ENCODE assay signal across 8 cellular contexts in the genomic region with DNA sequence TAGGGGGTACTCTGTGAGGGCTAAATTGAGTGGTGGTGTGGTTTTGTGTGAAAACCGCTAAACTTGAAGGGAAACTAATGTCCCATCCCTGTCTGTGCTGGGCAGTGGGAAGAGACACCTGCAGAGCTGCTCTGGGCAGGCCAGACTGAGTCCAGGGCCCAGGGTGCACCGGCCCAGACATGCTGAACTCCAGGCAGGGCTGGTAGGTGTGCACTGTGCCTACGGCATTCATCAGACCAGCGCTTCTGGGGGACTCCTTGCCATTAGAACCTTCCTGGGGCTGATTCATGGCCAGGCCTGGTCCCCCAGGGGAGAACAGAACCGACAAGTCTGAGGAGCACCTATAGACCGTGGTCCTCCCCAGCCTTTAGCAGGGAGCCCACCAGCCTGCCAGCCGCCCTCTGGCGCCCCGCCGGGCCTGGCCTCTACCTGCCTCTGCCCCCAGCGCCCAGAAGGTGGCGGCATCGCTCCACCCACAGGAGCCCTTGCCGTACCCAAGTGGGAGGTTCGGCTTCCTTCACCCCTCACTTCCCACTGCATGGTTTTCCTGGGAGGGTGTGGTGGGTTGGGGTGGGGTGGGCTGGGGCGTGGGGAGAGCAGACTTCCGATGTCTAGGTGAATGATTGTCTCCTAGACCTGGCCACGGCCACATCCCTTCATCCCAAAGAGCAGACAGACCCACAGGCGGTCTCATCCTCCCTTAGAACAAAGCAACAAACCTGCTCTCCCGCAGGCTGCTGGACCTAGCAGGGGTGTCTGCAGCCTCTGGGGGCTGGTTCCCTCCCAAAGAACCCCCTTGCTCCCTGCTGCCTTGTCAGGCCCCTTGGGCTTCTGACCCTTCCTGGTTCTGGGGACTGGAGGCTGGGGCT. TPM values are rescaled to one million over a fixed set of nuclear protein-coding genes. Genes with fewer than 3 reads are reported as not detected.
DNase-seq lines count a peak whose midpoint lies in the region; ATAC-seq, FAIRE-seq and TF ChIP-seq lines count a peak whose summit lies in the region.

No MANE protein-coding gene starts in this region.

- BruUV-seq in HepG2 (replicated peaks; lab: Mats Ljungman, UMichigan) = no TSS peak

- in situ Hi-C loops in HepG2 (cut with HindIII; ENCODE audit: extremely low pct_ligation_motif_present, low pct_unique_long_range_greater_than_20kb) = no loop called here

- TF ChIP-seq POLR2A in HepG2 (IDR thresholded peaks at IDR 0.05; ENCODE audit: insufficient read depth in 1 of 2, low read depth in 2 of 2, low read length in 2 of 2) = no peak

- no peaks in the 10 kb centered on the region for H4K20me1 ChIP-seq in HepG2 (ENCODE audit: insufficient read depth, low read length)

- H3K4me3 ChIP-seq in cardiac fibroblast (replicated peaks in 1 of 2; ENCODE audit: low read depth in 2 of 2, low read length in 2 of 2) = no peak overlapping the region
- H3K4me3 ChIP-seq in HepG2 (replicated peaks in 1 of 3; ENCODE audit: insufficient read depth in 1 of 3, low read depth in 2 of 3, low read length in 3 of 3) = no peak overlapping the region

- intact Hi-C loops in HepG2 (cut with micrococcal nuclease; ENCODE audit: unreplicated experiment) = loop anchor here (1.0 to 5.0 kb wide), 2 partner anchors 82 to 208 kb away; no protein-coding TSS in a partner anchor

- no peak overlapping the region for H3K27ac ChIP-seq in HepG2 (ENCODE audit: extremely low read length, insufficient read depth, low read length)

- TF ChIP-seq CTCF in cardiac fibroblast (IDR thresholded peaks at IDR 0.05; ENCODE audit: low read depth, low read length) (peak; percentile 86), HepG2 (CRISPR knock-in tag; IDR thresholded peaks at IDR 0.05) (peak; percentile 92)

- H3K9ac ChIP-seq in HepG2 (ENCODE audit: insufficient read depth, low read depth, low read length) = no peak overlapping the region

- no peaks in the 10 kb centered on the region for H3K9me3 ChIP-seq in HepG2 (ENCODE audit: low read length)

- peak; percentile 89 for TF ChIP-seq RAD21 in HepG2 (CRISPR knock-in tag; IDR thresholded peaks at IDR 0.05)

- no peak for FAIRE-seq in HepG2 (lab: Jason Lieb, UNC)

- no peaks in the 10 kb centered on the region for H3K4me1 ChIP-seq in HepG2 (ENCODE audit: insufficient read depth, low read length)

- DNase-seq in SKM-1 treated with dmso at 0.1 percent for 144 hours (lab: John Stamatoyannopoulos, UW; ENCODE audit: unreplicated experiment) (peak; percentile 22), SKM-1 (lab: John Stamatoyannopoulos, UW; ENCODE audit: unreplicated experiment) (no peak), NAMALWA (ENCODE audit: low spot score) (peak; percentile 68), cardiac fibroblast (ENCODE audit: low read depth in 2 of 2) (peak; percentile 38 to 51), HepG2 (ENCODE audit: low spot score) (peak; percentile 18), occipital lobe (lab: John Stamatoyannopoulos, UW) (no peak)
- DNase-seq in activated CD4-positive, alpha-beta T cell treated with anti-CD3 and anti-CD28 coated beads for 1 hour = peak; percentile 72
- peak; percentile 63 for DNase-seq in stimulated activated CD8-positive, alpha-beta memory T cell treated with anti-CD3 and anti-CD28 coated beads, Interleukin-12 subunit alpha, Interleukin-12 subunit beta, amount 100 ng/mL, for 4 hours (ENCODE audit: low read depth)

- CTCF ChIA-PET in HepG2 (lab: Yijun Ruan, JAX; ENCODE audit: low intra/inter-chr PET ratio, low total read pairs) = interaction anchor here (0.7 to 3.1 kb wide), 6 partner anchors 59 to 208 kb away, joined by 3 to 28 read pairs (median 4); no protein-coding TSS in a partner anchor

- H3K27me3 ChIP-seq in HepG2 (ENCODE audit: control insufficient read depth in 1 of 2, insufficient read depth in 2 of 2, low read length in 2 of 2) = no peaks in the 10 kb centered on the region

- H2AFZ ChIP-seq in HepG2 (ENCODE audit: low read length) = no peak overlapping the region

- POLR2A ChIA-PET in HepG2 (lab: Yijun Ruan, JAX) = no interaction called here

- no peak overlapping the region for H3K4me2 ChIP-seq in HepG2 (ENCODE audit: low read depth, low read length)

- TF ChIP-seq EP300 in HepG2 (IDR thresholded peaks at IDR 0.05; ENCODE audit: low read depth in 2 of 2, low read length in 2 of 2) = no peak
- TF ChIP-seq EP300 in HepG2 (CRISPR knock-in tag; IDR thresholded peaks at IDR 0.05; ENCODE audit: borderline replicate concordance) = no peak

- no peaks in the 10 kb centered on the region for H3K79me2 ChIP-seq in HepG2 (ENCODE audit: insufficient read depth, low read length)

- 67% methylated on average over 7 of the region's 20 CpGs for WGBS in HepG2 (ENCODE audit: low lambda C conversion rate)

- peaks cover 31 to 37% of the 10 kb centered on the region in 2 experiments for H3K36me3 ChIP-seq in HepG2 (replicated peaks in 1 of 2; ENCODE audit: control insufficient read depth in 1 of 2, insufficient read depth in 2 of 2, low read length in 2 of 2)

- ATAC-seq in HepG2 = peak; percentile 87

TF ChIP-seq in HepG2, 621 proteins besides CTCF, POLR2A, EP300 and RAD21 (continues in another document):
- TF ChIP-seq AGO2 (optimal IDR thresholded peaks at IDR 0.05; ENCODE audit: low read depth, low read length) = peak; percentile 51
- peak; percentile 83 for TF ChIP-seq ZNF263 (CRISPR knock-in tag; IDR thresholded peaks at IDR 0.05)

RNA-seq across cellular contexts. Expression of a gene that starts 15.5 kb away (rescaled TPM):
- total RNA-seq in HepG2 (2016; rRNA removed; fragmentation: Illumina TruSeq; extraction: Trizol) (66.8 and 72.4 TPM in 2 replicates), occipital lobe (11.7 TPM)
- total RNA-seq in HepG2 (2016; cell fraction: cytosol; rRNA removed; fragmentation: Illumina TruSeq; extraction: Trizol; ENCODE audit: low read depth) = 41.5 and 58.5 TPM in 2 replicates
- total RNA-seq in HepG2 (2016; cell fraction: insoluble cytoplasmic fraction; rRNA removed; fragmentation: Illumina TruSeq; extraction: Trizol) = 69.4 and 83.1 TPM in 2 replicates
- 47.6 and 63.2 TPM in 2 replicates for total RNA-seq in HepG2 (2016; cell fraction: membrane; rRNA removed; fragmentation: Illumina TruSeq; extraction: Trizol)
- 23.1 and 27.7 TPM in 2 replicates for total RNA-seq in HepG2 (2016; cell fraction: nucleus; rRNA removed; fragmentation: Illumina TruSeq; extraction: Trizol)
- polyA plus RNA-seq in HepG2 (2011; rRNA removed) = 44.0 and 48.4 TPM in 2 replicates
- 65.1 and 68.9 TPM in 2 replicates for polyA plus RNA-seq in HepG2 (2011; cell fraction: cytosol; rRNA removed)
- polyA plus RNA-seq in HepG2 (2011; cell fraction: nucleus; rRNA removed) = 24.4 and 25.2 TPM in 2 replicates
- polyA plus RNA-seq in HepG2 (2012) = 27.5 and 30.7 TPM in 2 replicates
- 56.9 and 82.2 TPM in 2 replicates for polyA plus RNA-seq in HepG2 (2016; cell fraction: cytosol; fragmentation: Illumina TruSeq; extraction: Trizol; ENCODE audit: low read depth)
- 94.3 and 99.6 TPM in 2 replicates for polyA plus RNA-seq in HepG2 (2016; cell fraction: insoluble cytoplasmic fraction; fragmentation: Illumina TruSeq; extraction: Trizol; ENCODE audit: low read depth)
- polyA plus RNA-seq in HepG2 (2016; cell fraction: membrane; fragmentation: Illumina TruSeq; extraction: Trizol; ENCODE audit: low read depth) = 61.8 and 62.4 TPM in 2 replicates
- 51.1 and 54.5 TPM in 2 replicates for polyA plus RNA-seq in HepG2 (2016; cell fraction: nucleus; fragmentation: Illumina TruSeq; extraction: Trizol; ENCODE audit: insufficient read depth, low read depth)
- polyA minus RNA-seq in HepG2 (2011; rRNA and poly(A)+ RNA removed; ENCODE audit: low replicate concordance) = 14.3 and 18.2 TPM in 2 replicates
- polyA minus RNA-seq in HepG2 (2011; cell fraction: cytosol; rRNA and poly(A)+ RNA removed) = 6.4 and 11.3 TPM in 2 replicates
- 6.3 and 11.4 TPM in 2 replicates for polyA minus RNA-seq in HepG2 (2011; cell fraction: nucleus; rRNA and poly(A)+ RNA removed)

RNA-seq across cellular contexts. Expression of a gene that starts 51.1 kb away (rescaled TPM):
- total RNA-seq in HepG2 (2016; rRNA removed; fragmentation: Illumina TruSeq; extraction: Trizol) = 33.0 and 55.2 TPM in 2 replicates
- total RNA-seq in HepG2 (2016; cell fraction: cytosol; rRNA removed; fragmentation: Illumina TruSeq; extraction: Trizol; ENCODE audit: low read depth) = 6.1 and 7.1 TPM in 2 replicates
- 31.4 and 54.4 TPM in 2 replicates for total RNA-seq in HepG2 (2016; cell fraction: insoluble cytoplasmic fraction; rRNA removed; fragmentation: Illumina TruSeq; extraction: Trizol)
- total RNA-seq in HepG2 (2016; cell fraction: membrane; rRNA removed; fragmentation: Illumina TruSeq; extraction: Trizol) = 9.3 and 11.2 TPM in 2 replicates
- total RNA-seq in HepG2 (2016; cell fraction: nucleus; rRNA removed; fragmentation: Illumina TruSeq; extraction: Trizol) = 67.5 and 75.1 TPM in 2 replicates
- polyA plus RNA-seq in HepG2 (2011; rRNA removed) = 19.7 and 23.4 TPM in 2 replicates
- 17.2 and 19.2 TPM in 2 replicates for polyA plus RNA-seq in HepG2 (2011; cell fraction: cytosol; rRNA removed)
- 52.6 and 56.2 TPM in 2 replicates for polyA plus RNA-seq in HepG2 (2011; cell fraction: nucleus; rRNA removed)
- 27.3 and 30.6 TPM in 2 replicates for polyA plus RNA-seq in HepG2 (2012)
- polyA plus RNA-seq in HepG2 (2016; cell fraction: cytosol; fragmentation: Illumina TruSeq; extraction: Trizol; ENCODE audit: low read depth) = 1.9 and 2.5 TPM in 2 replicates
- polyA plus RNA-seq in HepG2 (2016; cell fraction: insoluble cytoplasmic fraction; fragmentation: Illumina TruSeq; extraction: Trizol; ENCODE audit: low read depth) = 21.8 TPM in 2 replicates
- 3.2 and 4.4 TPM in 2 replicates for polyA plus RNA-seq in HepG2 (2016; cell fraction: membrane; fragmentation: Illumina TruSeq; extraction: Trizol; ENCODE audit: low read depth)
- 88.3 and 90.5 TPM in 2 replicates for polyA plus RNA-seq in HepG2 (2016; cell fraction: nucleus; fragmentation: Illumina TruSeq; extraction: Trizol; ENCODE audit: insufficient read depth, low read depth)
- polyA minus RNA-seq in HepG2 (2011; rRNA and poly(A)+ RNA removed; ENCODE audit: low replicate concordance) = 25.6 and 34.1 TPM in 2 replicates
- 13.1 and 16.2 TPM in 2 replicates for polyA minus RNA-seq in HepG2 (2011; cell fraction: cytosol; rRNA and poly(A)+ RNA removed)
- 28.7 and 35.8 TPM in 2 replicates for polyA minus RNA-seq in HepG2 (2011; cell fraction: nucleus; rRNA and poly(A)+ RNA removed)
- total RNA-seq in occipital lobe = 27.8 TPM

Comparison
In these comparisons a context has a peak if more than half of its experiments do, and no peak if none do; other contexts are left out.
1. DNase-seq: peak in SKM-1 treated with dmso at 0.1 percent for 144 hours (single experiment), NAMALWA (single experiment), activated CD4-positive, alpha-beta T cell treated with anti-CD3 and anti-CD28 coated beads for 1 hour (single experiment), cardiac fibroblast (2 of 2), HepG2 (single experiment) and stimulated activated CD8-positive, alpha-beta memory T cell treated with anti-CD3 and anti-CD28 coated beads, Interleukin-12 subunit alpha, Interleukin-12 subunit beta, amount 100 ng/mL, for 4 hours (single experiment); none in SKM-1 (single experiment) and occipital lobe (single experiment).